8 cellular contexts compared by ENCODE assay signal in genomic region chr7:39950473-39951155, GRCh38. TPM values are rescaled to one million over a fixed set of nuclear protein-coding genes. Genes with fewer than 3 reads are reported as not detected.
DNase-seq lines count a peak whose midpoint lies in the region; ATAC-seq and TF ChIP-seq lines count a peak whose summit lies in the region.

No MANE protein-coding gene starts in this region.

- under 1% methylated on average over 84 of the region's 84 CpGs for WGBS in liver

- no peaks in the 10 kb centered on the region for H3K27me3 Mint-ChIP-seq in IgD-negative memory B cell
- H3K27me3 Mint-ChIP-seq in activated CD4-positive, alpha-beta T cell treated with anti-CD3 and anti-CD28 coated beads, Interleukin-2, amount 10 ng/mL, durations not matched to agents 7 days and 5 days, result no peaks in the 10 kb centered on the region

- TF ChIP-seq RAD21 in liver (IDR thresholded peaks at IDR 0.05), result no peak

- H3K4me3 ChIP-seq in coronary artery, result peak overlapping the region; percentile 85
- peak overlapping the region; percentile 70 to 98 (median 82) for H3K4me3 ChIP-seq in liver (ENCODE audit: low read depth in 1 of 3, low read length in 3 of 3)

- DNase-seq in GM10248 (ENCODE audit: extremely low spot score), result peak; percentile 29
- peak; percentile 36 for DNase-seq in activated CD4-positive, alpha-beta T cell treated with anti-CD3 and anti-CD28 coated beads, Interleukin-2, amount 10 ng/mL, durations not matched to agents 7 days and 5 days
- peak; percentile 80 for DNase-seq in coronary artery (ENCODE audit: low spot score)
- DNase-seq in stimulated activated CD4-positive, alpha-beta T cell treated with anti-CD3 and anti-CD28 coated beads, Interleukin-4, amount 100 ng/mL, for 24 hours, result peak; percentile 36

- H3K4me1 Mint-ChIP-seq in IgD-negative memory B cell, result peaks cover 25 to 42% (median 28%) of the 10 kb centered on the region in 3 donors
- H3K4me1 Mint-ChIP-seq in activated CD4-positive, alpha-beta T cell treated with anti-CD3 and anti-CD28 coated beads, Interleukin-2, amount 10 ng/mL, durations not matched to agents 7 days and 5 days, result peaks cover 52% of the 10 kb centered on the region

- H3K27me3 ChIP-seq in liver (ENCODE audit: control insufficient read depth in 4 of 4, insufficient read depth in 4 of 4, low read length in 3 of 4), result no peaks in the 10 kb centered on the region

- H3K9me3 ChIP-seq in liver (ENCODE audit: control insufficient read depth in 4 of 4, low read length in 3 of 4), result no peaks in the 10 kb centered on the region

- POLR2A ChIA-PET in GM10248 (lab: Yijun Ruan, JAX), result interaction anchor here (0.6 kb wide), 1 partner anchor 134 kb away, joined by 3 read pairs; no protein-coding TSS in a partner anchor
- POLR2A ChIA-PET in activated CD4-positive, alpha-beta T cell treated with anti-CD3 and anti-CD28 coated beads, Interleukin-2, amount 10 ng/mL, durations not matched to agents 7 days and 5 days (lab: Charles Lee), result no interaction called here

- ATAC-seq in GM18502 (IDR thresholded peaks at IDR 0.05; ENCODE audit: poor library complexity, unreplicated experiment), result no peak
- no peak for ATAC-seq in HG02973 (IDR thresholded peaks at IDR 0.05; ENCODE audit: unreplicated experiment)

- H3K9ac ChIP-seq in liver (ENCODE audit: low read depth in 1 of 2, low read length in 2 of 2), result peak overlapping the region; percentile 77 to 98

- TF ChIP-seq CTCF in GM10248 (IDR thresholded peaks at IDR 0.05; ENCODE audit: control extremely low read depth, extremely low read depth, low read depth, missing control alignments), result no peak
- no peak for TF ChIP-seq CTCF in coronary artery (IDR thresholded peaks at IDR 0.05)
- TF ChIP-seq CTCF in liver (IDR thresholded peaks at IDR 0.05; ENCODE audit: low read depth, low read length, missing input control), result no peak

- H3K9me3 Mint-ChIP-seq in IgD-negative memory B cell, result no peaks in the 10 kb centered on the region
- peaks cover 2% of the 10 kb centered on the region for H3K9me3 Mint-ChIP-seq in activated CD4-positive, alpha-beta T cell treated with anti-CD3 and anti-CD28 coated beads, Interleukin-2, amount 10 ng/mL, durations not matched to agents 7 days and 5 days

- H3K36me3 Mint-ChIP-seq in IgD-negative memory B cell, result peaks cover 5% of the 10 kb centered on the region
- peaks cover 37% of the 10 kb centered on the region for H3K36me3 Mint-ChIP-seq in activated CD4-positive, alpha-beta T cell treated with anti-CD3 and anti-CD28 coated beads, Interleukin-2, amount 10 ng/mL, durations not matched to agents 7 days and 5 days (ENCODE audit: low read depth)

- peak overlapping the region; percentile 98 to 100 (median 99) for H3K27ac Mint-ChIP-seq in IgD-negative memory B cell
- H3K27ac Mint-ChIP-seq in activated CD4-positive, alpha-beta T cell treated with anti-CD3 and anti-CD28 coated beads, Interleukin-2, amount 10 ng/mL, durations not matched to agents 7 days and 5 days, result peak overlapping the region; percentile 100

- no peaks in the 10 kb centered on the region for H3K36me3 ChIP-seq in liver (ENCODE audit: control insufficient read depth in 4 of 4, insufficient read depth in 3 of 4, low read depth in 1 of 4, low read length in 3 of 4)

- peak overlapping the region; percentile 94 to 97 (median 96) for H3K4me3 Mint-ChIP-seq in IgD-negative memory B cell
- peak overlapping the region; percentile 92 for H3K4me3 Mint-ChIP-seq in activated CD4-positive, alpha-beta T cell treated with anti-CD3 and anti-CD28 coated beads, Interleukin-2, amount 10 ng/mL, durations not matched to agents 7 days and 5 days

- CTCF ChIA-PET in GM10248 (lab: Yijun Ruan, JAX), result interaction anchor here (0.6 to 6.7 kb wide), 3 partner anchors 21 to 101 kb away, joined by 3 to 46 read pairs (median 4); no protein-coding TSS in a partner anchor
- CTCF ChIA-PET in activated CD4-positive, alpha-beta T cell treated with anti-CD3 and anti-CD28 coated beads, Interleukin-2, amount 10 ng/mL, durations not matched to agents 7 days and 5 days (lab: Charles Lee), result interaction anchor here (0.6 to 2.2 kb wide), 3 partner anchors 34 to 184 kb away, joined by 3 to 9 read pairs (median 4); partner anchors contain the start of genes MPLKIP and SUGCT

- H3K27ac ChIP-seq in coronary artery, result peak overlapping the region; percentile 98 to 99
- peak overlapping the region; percentile 92 to 97 for H3K27ac ChIP-seq in liver (ENCODE audit: low read depth in 1 of 2, low read length in 2 of 2)

- H3K4me1 ChIP-seq in liver (ENCODE audit: control insufficient read depth in 4 of 4, insufficient read depth in 4 of 4, low read length in 3 of 4), result peaks cover 3 to 45% (median 28%) of the 10 kb centered on the region in 4 donors

TF ChIP-seq in liver, 16 proteins besides CTCF, POLR2A, EP300 and RAD21:
- TF ChIP-seq GABPA (IDR thresholded peaks at IDR 0.05 in 1 of 2, conservative IDR thresholded peaks at IDR 0.05 in 1 of 2), result peak in 1 of 2 donors; percentile 21
- TF ChIP-seq FOXA1 (IDR thresholded peaks at IDR 0.05), result no peak
- TF ChIP-seq MAX (IDR thresholded peaks at IDR 0.05), result no peak
- no peak for TF ChIP-seq RXRA (IDR thresholded peaks at IDR 0.05)
TF ChIP-seq in liver: peak in this region for 1.

RNA-seq across cellular contexts. Expression of gene CDK13, which starts 0.6 kb away (rescaled TPM):
- 64.6 TPM for polyA plus RNA-seq in IgD-negative memory B cell
- 10 to 100 TPM; 49.0 to 68.6 TPM for total RNA-seq in activated CD4-positive, alpha-beta T cell treated with anti-CD3 and anti-CD28 coated beads, Interleukin-2, amount 10 ng/mL, durations not matched to agents 7 days and 5 days
- 10 to 100 TPM; 32.2 to 51.1 TPM for total RNA-seq in liver
- polyA plus RNA-seq in liver, result 10 to 100 TPM in 1 of 2 donors, 1 to 10 TPM in 1; 8.8 to 14.2 TPM

Comparison
In these comparisons a context has a peak if more than half of its experiments do, and no peak if none do; other contexts are left out.
1. DNase-seq: peak in every context shown above with its lines; median percentile 80 in coronary artery; 36 in activated CD4-positive, alpha-beta T cell treated with anti-CD3 and anti-CD28 coated beads, Interleukin-2, amount 10 ng/mL, durations not matched to agents 7 days and 5 days; 36 in stimulated activated CD4-positive, alpha-beta T cell treated with anti-CD3 and anti-CD28 coated beads, Interleukin-4, amount 100 ng/mL, for 24 hours; 29 in GM10248.